ENCODE assay signal across 13 cellular contexts in the genomic region with DNA sequence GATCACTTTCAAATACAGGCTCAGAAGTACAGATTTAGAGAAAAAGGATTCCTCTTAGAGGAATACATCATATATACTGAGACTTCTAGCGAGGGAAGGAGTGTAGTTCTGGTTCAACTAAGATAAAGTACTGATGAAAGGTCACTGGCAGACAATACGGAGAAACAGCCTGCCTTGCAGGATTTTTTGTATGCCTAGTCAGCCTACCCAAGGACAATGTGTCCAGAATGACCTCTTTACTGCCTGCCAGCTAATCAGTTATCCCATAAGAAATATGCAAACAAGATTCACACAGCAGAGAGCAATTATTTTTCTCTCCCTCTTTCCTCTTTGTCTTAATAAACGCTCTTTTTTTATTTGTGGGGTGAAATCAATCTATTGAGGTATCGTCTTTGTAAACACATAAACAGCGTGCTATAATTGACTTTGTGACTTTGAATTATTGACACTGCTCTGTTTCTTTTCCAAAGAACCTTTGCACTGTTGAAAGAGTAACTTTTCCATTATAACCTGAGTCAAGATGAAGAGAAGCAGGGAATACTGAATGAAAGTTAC. TPM values are rescaled to one million over a fixed set of nuclear protein-coding genes. Genes with fewer than 3 reads are reported as not detected.
DNase-seq lines count a peak whose midpoint lies in the region; ATAC-seq, FAIRE-seq and TF ChIP-seq lines count a peak whose summit lies in the region.
"Had no signal": no experiment of that assay in that cellular context is flagged by ENCODE, and none has a peak within 500 bp of the region (broad histone marks: within the 10 kb centered on the region; RNA-seq: fewer than 3 reads in every experiment).

No MANE protein-coding gene starts in this region.

- no peaks in the 10 kb centered on the region for H3K9me3 ChIP-seq in Caco-2
- H3K9me3 ChIP-seq in H1 (ENCODE audit: insufficient read depth in 2 of 2, low read depth in 1 of 2, low read length in 1 of 2): no peaks in the 10 kb centered on the region
- no peaks in the 10 kb centered on the region for H3K9me3 ChIP-seq in muscle layer of colon (ENCODE audit: low read length)
- H3K9me3 ChIP-seq in left lung: no peaks in the 10 kb centered on the region
- H3K9me3 ChIP-seq in CD8-positive, alpha-beta memory T cell (ENCODE audit: low read length): no peaks in the 10 kb centered on the region

- H3K9me3 Mint-ChIP-seq in Caco-2 (ENCODE audit: unreplicated experiment): no peaks in the 10 kb centered on the region
- H3K9me3 Mint-ChIP-seq in activated CD4-positive, alpha-beta memory T cell treated with anti-CD3 and anti-CD28 coated beads, Interleukin-2, amount 10 ng/mL, durations not matched to agents 7 days and 5 days: no peaks in the 10 kb centered on the region
- H3K9me3 Mint-ChIP-seq in CD8-positive, alpha-beta memory T cell: no peaks in the 10 kb centered on the region
- H3K9me3 Mint-ChIP-seq: stimulated activated memory B cell treated with anti-CD40 and anti-IgM and Interleukin-4, amounts not matched to agents 10 μg/mL and 1 μg/mL and 100 μg/mL, for 72 hours had no signal

- H2BK5ac ChIP-seq in H1 (ENCODE audit: low read depth, low read length): no peak overlapping the region

- intact Hi-C loops in Caco-2 (cut with micrococcal nuclease; ENCODE audit: unreplicated experiment): loop anchor here (2.0 to 10.0 kb wide), 3 partner anchors 13 to 241 kb away; a partner anchor contains a TSS
- intact Hi-C loops in posterior vena cava (cut with DNase I): no loop called here
- intact Hi-C loops in left lung (cut with DNase I): no loop called here

- H3K4me1 Mint-ChIP-seq in Caco-2 (ENCODE audit: low read depth, unreplicated experiment): peaks cover 16% of the 10 kb centered on the region
- peaks cover 11% of the 10 kb centered on the region for H3K4me1 Mint-ChIP-seq in activated CD4-positive, alpha-beta memory T cell treated with anti-CD3 and anti-CD28 coated beads, Interleukin-2, amount 10 ng/mL, durations not matched to agents 7 days and 5 days
- peaks cover 7 to 24% (median 11%) of the 10 kb centered on the region in 3 donors for H3K4me1 Mint-ChIP-seq in CD8-positive, alpha-beta memory T cell

- DNase-seq in Caco-2 (peak in 1 of 2 experiments; percentile 48), NB4 (ENCODE audit: low read depth) (no peak), H1 (ENCODE audit: low read depth in 1 of 2, low spot score in 2 of 2) (no peak), posterior vena cava (ENCODE audit: low spot score) (no peak), left lung (no peak)
- no peak for DNase-seq in activated CD4-positive, alpha-beta memory T cell treated with anti-CD3 and anti-CD28 coated beads, Interleukin-2, amount 10 ng/mL, durations not matched to agents 7 days and 5 days
- DNase-seq in CD8-positive, alpha-beta memory T cell: no peak
- DNase-seq: activated naive CD4-positive, alpha-beta T cell; effector CD8-positive, alpha-beta T cell; GDM1 had no signal

- 80% methylated on average over 5 of the region's 5 CpGs; no CpG with 5 or more reads in 1 of the 2 experiments for WGBS in H1 (ENCODE audit: extremely low coverage in 1 of 2, insufficient coverage in 1 of 2, insufficient read length in 1 of 2, insufficient replicate concordance in 2 of 2, low coverage in 1 of 2, low lambda C conversion rate in 2 of 2, missing lambda C conversion rate in 1 of 2), 2 experiments

- no peak overlapping the region for H2BK120ac ChIP-seq in H1 (replicated peaks; ENCODE audit: low read depth, low read length)

- H4K8ac ChIP-seq in H1 (ENCODE audit: extremely low read depth, insufficient read depth, low read length): no peak overlapping the region

- peaks cover 6% of the 10 kb centered on the region for H3K36me3 Mint-ChIP-seq in Caco-2 (ENCODE audit: insufficient read depth, unreplicated experiment)
- peaks cover 6% of the 10 kb centered on the region for H3K36me3 Mint-ChIP-seq in activated CD4-positive, alpha-beta memory T cell treated with anti-CD3 and anti-CD28 coated beads, Interleukin-2, amount 10 ng/mL, durations not matched to agents 7 days and 5 days (ENCODE audit: low read depth)
- H3K36me3 Mint-ChIP-seq in CD8-positive, alpha-beta memory T cell: peaks cover 0 to 11% (median 3%) of the 10 kb centered on the region in 3 donors

- H3K9ac ChIP-seq in H1 (replicated peaks in 1 of 4; ENCODE audit: extremely low read depth in 1 of 4, low read depth in 3 of 4, low read length in 3 of 4) (peak overlapping the region in 1 of 4 experiments; percentile 42; a peak in 2 of 7 replicates), muscle layer of colon (ENCODE audit: low read length) (no peak overlapping the region)

- TF ChIP-seq CTCF in Caco-2 (IDR thresholded peaks at IDR 0.05; ENCODE audit: insufficient read depth in 1 of 2, low read depth in 1 of 2, low read length in 1 of 2, severe bottlenecking in 1 of 2, unreplicated experiment in 1 of 2) (no peak), NB4 (IDR thresholded peaks at IDR 0.05; ENCODE audit: low read depth, low read length) (no peak), H1 (IDR thresholded peaks at IDR 0.05; ENCODE audit: control extremely low read depth in 1 of 3, insufficient read depth in 1 of 3, low read depth in 1 of 3, low read length in 3 of 3) (no peak), left lung (IDR thresholded peaks at IDR 0.05) (no peak)

- peak overlapping the region; percentile 20 for H3K4me3 ChIP-seq in Caco-2 (ENCODE audit: low read depth, low read length)
- H3K4me3 ChIP-seq in NB4 (ENCODE audit: low read depth, low read length): peak overlapping the region; percentile 75
- H3K4me3 ChIP-seq in H1 (ENCODE audit: extremely low read depth in 1 of 4, insufficient read depth in 2 of 4, low read depth in 3 of 4, low read length in 4 of 4): peak overlapping the region in 1 of 4 experiments; percentile 85; a peak in 1 of 8 replicates
- H3K4me3 ChIP-seq in muscle layer of colon (ENCODE audit: low read depth in 1 of 2, low read length in 2 of 2): no peak overlapping the region
- H3K4me3 ChIP-seq in left lung: no peak overlapping the region
- no peak overlapping the region for H3K4me3 ChIP-seq in CD8-positive, alpha-beta memory T cell (ENCODE audit: low read length)

- no peak overlapping the region for H3K4ac ChIP-seq in H1 (replicated peaks; ENCODE audit: insufficient read length, low read depth, low read length)

- no peak overlapping the region for H2AK5ac ChIP-seq in H1 (ENCODE audit: low read depth, low read length)

- H3K79me2 ChIP-seq in H1 (ENCODE audit: control insufficient read depth in 1 of 2, insufficient read depth in 2 of 2, low read length in 2 of 2): peaks cover 0 to 33% of the 10 kb centered on the region in 2 experiments; a peak in 2 of 4 replicates

- no peak for TF ChIP-seq RAD21 in H1 (IDR thresholded peaks at IDR 0.05 in 1 of 2, conservative IDR thresholded peaks at IDR 0.05 in 1 of 2; ENCODE audit: low read depth in 2 of 2, low read length in 2 of 2)

- H3K18ac ChIP-seq in H1 (ENCODE audit: extremely low read depth, low read length): no peak overlapping the region

- H4K20me1 ChIP-seq in H1 (replicated peaks in 1 of 2; ENCODE audit: control insufficient read depth in 1 of 2, insufficient read depth in 2 of 2, low read length in 2 of 2): peaks cover 0 to 1% of the 10 kb centered on the region in 2 experiments

- peak overlapping the region; percentile 19 to 91; a peak in 2 of 4 replicates for H3K4me2 ChIP-seq in H1 (ENCODE audit: insufficient read depth in 1 of 2, low read depth in 2 of 2, low read length in 2 of 2)

- CTCF ChIA-PET in Caco-2 (lab: Charles Lee): interaction anchor here (2.4 kb wide), 1 partner anchor 14 kb away, joined by 16 read pairs; no protein-coding TSS in a partner anchor
- CTCF ChIA-PET in H1 (lab: Charles Lee; ENCODE audit: partially characterized antibody): interaction anchor here (1.1 to 1.8 kb wide), 2 partner anchors 14 to 40 kb away, joined by 3 to 5 read pairs; no protein-coding TSS in a partner anchor
- CTCF ChIA-PET in activated CD4-positive, alpha-beta memory T cell treated with anti-CD3 and anti-CD28 coated beads, Interleukin-2, amount 10 ng/mL, durations not matched to agents 7 days and 5 days (lab: Charles Lee): interaction anchor here (1.1 to 2.7 kb wide), 5 partner anchors 13 to 316 kb away, joined by 4 to 10 read pairs (median 5); a partner anchor contains a TSS
- CTCF ChIA-PET in CD8-positive, alpha-beta memory T cell (lab: Charles Lee): no interaction called here

- no peak overlapping the region for H2AFZ ChIP-seq in H1 (ENCODE audit: low read length)

- no peak overlapping the region for H3K27ac ChIP-seq in H1 (ENCODE audit: low read depth, low read length)
- H3K27ac ChIP-seq in muscle layer of colon (ENCODE audit: low read depth, low read length): peak overlapping the region; percentile 95
- H3K27ac ChIP-seq in left lung: no peak overlapping the region
- no peak overlapping the region for H3K27ac ChIP-seq in CD8-positive, alpha-beta memory T cell (ENCODE audit: low read depth, low read length)

- no peaks in the 10 kb centered on the region for H3K27me3 Mint-ChIP-seq in Caco-2 (ENCODE audit: insufficient read depth, unreplicated experiment)
- no peaks in the 10 kb centered on the region for H3K27me3 Mint-ChIP-seq in activated CD4-positive, alpha-beta memory T cell treated with anti-CD3 and anti-CD28 coated beads, Interleukin-2, amount 10 ng/mL, durations not matched to agents 7 days and 5 days
- H3K27me3 Mint-ChIP-seq in CD8-positive, alpha-beta memory T cell: no peaks in the 10 kb centered on the region
- H3K27me3 Mint-ChIP-seq: stimulated activated memory B cell treated with anti-CD40 and anti-IgM and Interleukin-4, amounts not matched to agents 10 μg/mL and 1 μg/mL and 100 μg/mL, for 72 hours had no signal

- TF ChIP-seq POLR2A in NB4 (IDR thresholded peaks at IDR 0.05; ENCODE audit: extremely low read depth, insufficient read length) (no peak), H1 (IDR thresholded peaks at IDR 0.05; ENCODE audit: control extremely low read depth in 1 of 2, low read depth in 2 of 2, low read length in 2 of 2) (no peak)

- no peak for TF ChIP-seq EP300 in H1 (IDR thresholded peaks at IDR 0.05; ENCODE audit: borderline replicate concordance in 1 of 2, low read depth in 2 of 2, low read length in 2 of 2)

- peaks cover 9% of the 10 kb centered on the region; the same call in 1 of the 2 replicates for H3K23me2 ChIP-seq in H1 (ENCODE audit: low read depth, low read length)

- H3K27ac Mint-ChIP-seq in Caco-2 (ENCODE audit: unreplicated experiment): no peak overlapping the region
- no peak overlapping the region for H3K27ac Mint-ChIP-seq in activated CD4-positive, alpha-beta memory T cell treated with anti-CD3 and anti-CD28 coated beads, Interleukin-2, amount 10 ng/mL, durations not matched to agents 7 days and 5 days
- H3K27ac Mint-ChIP-seq in CD8-positive, alpha-beta memory T cell: no peak overlapping the region
- H3K27ac Mint-ChIP-seq: stimulated activated memory B cell treated with anti-CD40 and anti-IgM and Interleukin-4, amounts not matched to agents 10 μg/mL and 1 μg/mL and 100 μg/mL, for 72 hours had no signal

- no peak overlapping the region for H2BK20ac ChIP-seq in H1 (ENCODE audit: low read length)

- peaks cover 19% of the 10 kb centered on the region for H3K4me1 ChIP-seq in Caco-2
- H3K4me1 ChIP-seq in H1 (replicated peaks in 1 of 4; ENCODE audit: control insufficient read depth in 3 of 4, insufficient read depth in 4 of 4, low read length in 3 of 4): peaks cover 6 to 21% (median 16%) of the 10 kb centered on the region in 4 experiments
- H3K4me1 ChIP-seq in muscle layer of colon (ENCODE audit: insufficient read depth, low read length): peaks cover 39% of the 10 kb centered on the region
- peaks cover 31 to 42% of the 10 kb centered on the region in 2 donors for H3K4me1 ChIP-seq in left lung
- peaks cover 36% of the 10 kb centered on the region for H3K4me1 ChIP-seq in CD8-positive, alpha-beta memory T cell (ENCODE audit: insufficient read depth, low read length)

- no peak for ATAC-seq in left lung
- ATAC-seq: stimulated activated memory B cell treated with anti-CD40 and anti-IgM and Interleukin-4, amounts not matched to agents 10 μg/mL and 1 μg/mL and 100 μg/mL, for 72 hours had no signal

- POLR2A ChIA-PET in Caco-2 (lab: Charles Lee) (no interaction called here), H1 (lab: Charles Lee; ENCODE audit: partially characterized antibody) (interaction anchor here (1.1 to 5.2 kb wide), 4 partner anchors 11 to 24 kb away, joined by 3 to 37 read pairs (median 14); a partner anchor contains a TSS)
- POLR2A ChIA-PET in activated CD4-positive, alpha-beta memory T cell treated with anti-CD3 and anti-CD28 coated beads, Interleukin-2, amount 10 ng/mL, durations not matched to agents 7 days and 5 days (lab: Charles Lee): interaction anchor here (1.5 to 7.6 kb wide), 4 partner anchors 13 to 316 kb away, joined by 5 to 98 read pairs (median 10); a partner anchor contains a TSS
- POLR2A ChIA-PET in CD8-positive, alpha-beta memory T cell (lab: Charles Lee): interaction anchor here (0.6 to 3.1 kb wide), 2 partner anchors 22 to 25 kb away, joined by 16 to 39 read pairs; a partner anchor contains a TSS

- no TSS peak for BruUV-seq in Caco-2 (replicated peaks; lab: Mats Ljungman, UMichigan)

- no peak overlapping the region for H4K5ac ChIP-seq in H1 (ENCODE audit: insufficient read length, low read depth, low read length)

- H2BK12ac ChIP-seq in H1 (ENCODE audit: low read depth, low read length): no peak overlapping the region

- H4K91ac ChIP-seq in H1 (replicated peaks; ENCODE audit: insufficient read length, low read length): no peak overlapping the region

- peaks cover 14% of the 10 kb centered on the region; the same call in 1 of the 2 replicates for H3K79me1 ChIP-seq in H1 (ENCODE audit: low read depth, low read length)

- no peak overlapping the region for H3K56ac ChIP-seq in H1 (replicated peaks; ENCODE audit: insufficient read length, low read depth, low read length)

- no peak overlapping the region for H2BK15ac ChIP-seq in H1 (ENCODE audit: low read length)

- no peak for FAIRE-seq in H1 (lab: Jason Lieb, UNC)
- FAIRE-seq: islet of Langerhans had no signal

- no peak overlapping the region for H3K14ac ChIP-seq in H1 (ENCODE audit: insufficient read length)

- no peak overlapping the region for H3K4me3 Mint-ChIP-seq in Caco-2 (ENCODE audit: unreplicated experiment)
- no peak overlapping the region for H3K4me3 Mint-ChIP-seq in activated CD4-positive, alpha-beta memory T cell treated with anti-CD3 and anti-CD28 coated beads, Interleukin-2, amount 10 ng/mL, durations not matched to agents 7 days and 5 days
- no peak overlapping the region for H3K4me3 Mint-ChIP-seq in CD8-positive, alpha-beta memory T cell
- H3K4me3 Mint-ChIP-seq: stimulated activated memory B cell treated with anti-CD40 and anti-IgM and Interleukin-4, amounts not matched to agents 10 μg/mL and 1 μg/mL and 100 μg/mL, for 72 hours had no signal

- H3K36me3 ChIP-seq in Caco-2 (ENCODE audit: control insufficient read depth, insufficient read depth, low read length): no peaks in the 10 kb centered on the region; the same call in 1 of the 2 replicates
- H3K36me3 ChIP-seq in H1 (ENCODE audit: control insufficient read depth in 2 of 4, insufficient read depth in 4 of 4, low read length in 3 of 4): peaks cover 0 to 3% (median 0%) of the 10 kb centered on the region in 4 experiments; a peak in 1 of 8 replicates
- H3K36me3 ChIP-seq in muscle layer of colon (ENCODE audit: insufficient read depth, low read length): no peaks in the 10 kb centered on the region
- H3K36me3 ChIP-seq in left lung: peaks cover 0 to 5% of the 10 kb centered on the region in 2 donors
- H3K36me3 ChIP-seq in CD8-positive, alpha-beta memory T cell (ENCODE audit: insufficient read depth, low read length): no peaks in the 10 kb centered on the region

- H3K23ac ChIP-seq in H1 (ENCODE audit: insufficient read length): no peak overlapping the region

- H3K27me3 ChIP-seq in Caco-2 (replicated peaks; ENCODE audit: control insufficient read depth, insufficient read depth, low read length): no peaks in the 10 kb centered on the region
- H3K27me3 ChIP-seq in H1 (replicated peaks in 1 of 4; ENCODE audit: control insufficient read depth in 3 of 4, extremely low read depth in 1 of 4, insufficient read depth in 3 of 4, low read length in 3 of 4): no peaks in the 10 kb centered on the region
- no peaks in the 10 kb centered on the region for H3K27me3 ChIP-seq in muscle layer of colon (ENCODE audit: control insufficient read depth in 1 of 2, insufficient read depth in 2 of 2, low read length in 2 of 2)
- no peaks in the 10 kb centered on the region for H3K27me3 ChIP-seq in left lung
- no peaks in the 10 kb centered on the region for H3K27me3 ChIP-seq in CD8-positive, alpha-beta memory T cell (ENCODE audit: insufficient read depth, low read length, poor library complexity, severe bottlenecking)

RNA-seq across cellular contexts. Expression of a gene that starts 1.4 kb away (rescaled TPM):
- total RNA-seq in Caco-2 (2022): 10.7 and 10.9 TPM in 2 replicates
- 22.6 and 23.3 TPM in 2 replicates for total RNA-seq in H1 (2021; fragmentation: NEBNext Ultra II Directional; extraction: Animal tissue kit (Norgen Biotek cat#: 25700))
- 16.7 and 20.5 TPM in 2 replicates for polyA plus RNA-seq in H1 (2011; rRNA removed)
- 20.5 TPM for polyA plus RNA-seq in H1 (2011; cell fraction: cytosol; rRNA removed)
- 14.2 TPM for polyA plus RNA-seq in H1 (2011; cell fraction: nucleus; rRNA removed)
- polyA plus RNA-seq in H1 (2012, experiment 1 of 2): 12.8 to 18.6 TPM (median 15.6 TPM) in 4 replicates
- 8.5 TPM for polyA plus RNA-seq in H1 (2012, experiment 2 of 2)
- polyA plus RNA-seq in H1 (2013, experiment 1 of 2): 13.0 TPM
- 11.7 TPM for polyA plus RNA-seq in H1 (2013, experiment 2 of 2)
- polyA minus RNA-seq in H1 (2011; rRNA and poly(A)+ RNA removed): 26.7 and 30.5 TPM in 2 replicates
- polyA minus RNA-seq in H1 (2011; cell fraction: cytosol; rRNA and poly(A)+ RNA removed): 11.4 TPM
- polyA minus RNA-seq in H1 (2011; cell fraction: nucleus; rRNA and poly(A)+ RNA removed): 16.5 TPM
- 10 to 100 TPM; 16.0 to 17.4 TPM for total RNA-seq in posterior vena cava
- total RNA-seq in left lung: 10 to 100 TPM; 10.2 to 17.6 TPM
- total RNA-seq in activated CD4-positive, alpha-beta memory T cell treated with anti-CD3 and anti-CD28 coated beads, Interleukin-2, amount 10 ng/mL, durations not matched to agents 7 days and 5 days: 10 to 100 TPM; 16.9 TPM
- total RNA-seq in CD8-positive, alpha-beta memory T cell: 10 to 100 TPM; 19.3 to 19.9 TPM
- polyA plus RNA-seq in CD8-positive, alpha-beta memory T cell: 9.4 TPM

RNA-seq across cellular contexts. Expression of a gene that starts 24.4 kb away (rescaled TPM):
- total RNA-seq in Caco-2 (2022) (55.0 and 57.3 TPM in 2 replicates), posterior vena cava (10 to 100 TPM; 67.7 to 80.3 TPM), left lung (10 to 100 TPM; 61.9 to 89.3 TPM)
- total RNA-seq in H1 (2021; fragmentation: NEBNext Ultra II Directional; extraction: Animal tissue kit (Norgen Biotek cat#: 25700)): 77.9 and 79.1 TPM in 2 replicates
- polyA plus RNA-seq in H1 (2011; rRNA removed): 31.5 and 33.2 TPM in 2 replicates
- 27.3 TPM for polyA plus RNA-seq in H1 (2011; cell fraction: cytosol; rRNA removed)
- 19.8 TPM for polyA plus RNA-seq in H1 (2011; cell fraction: nucleus; rRNA removed)
- 36.6 to 49.2 TPM (median 41.4 TPM) in 4 replicates for polyA plus RNA-seq in H1 (2012, experiment 1 of 2)
- polyA plus RNA-seq in H1 (2012, experiment 2 of 2): 19.4 TPM
- 35.9 TPM for polyA plus RNA-seq in H1 (2013, experiment 1 of 2)
- 35.1 TPM for polyA plus RNA-seq in H1 (2013, experiment 2 of 2)
- 86.5 and 91.0 TPM in 2 replicates for polyA minus RNA-seq in H1 (2011; rRNA and poly(A)+ RNA removed)
- 37.2 TPM for polyA minus RNA-seq in H1 (2011; cell fraction: cytosol; rRNA and poly(A)+ RNA removed)
- 34.1 TPM for polyA minus RNA-seq in H1 (2011; cell fraction: nucleus; rRNA and poly(A)+ RNA removed)
- total RNA-seq in activated CD4-positive, alpha-beta memory T cell treated with anti-CD3 and anti-CD28 coated beads, Interleukin-2, amount 10 ng/mL, durations not matched to agents 7 days and 5 days: 10 to 100 TPM; 47.6 to 48.4 TPM
- 10 to 100 TPM; 56.6 to 57.4 TPM for total RNA-seq in CD8-positive, alpha-beta memory T cell
- polyA plus RNA-seq in CD8-positive, alpha-beta memory T cell: 50.5 TPM

Comparison
In these comparisons a context has a peak if more than half of its experiments do, and no peak if none do; other contexts are left out.
1. H3K4me3 ChIP-seq: peak in Caco-2 (single experiment) and NB4 (single experiment); none in muscle layer of colon (0 of 2), left lung (0 of 2) and CD8-positive, alpha-beta memory T cell (single experiment).